8 cellular contexts compared by ENCODE assay signal in the genomic region with DNA sequence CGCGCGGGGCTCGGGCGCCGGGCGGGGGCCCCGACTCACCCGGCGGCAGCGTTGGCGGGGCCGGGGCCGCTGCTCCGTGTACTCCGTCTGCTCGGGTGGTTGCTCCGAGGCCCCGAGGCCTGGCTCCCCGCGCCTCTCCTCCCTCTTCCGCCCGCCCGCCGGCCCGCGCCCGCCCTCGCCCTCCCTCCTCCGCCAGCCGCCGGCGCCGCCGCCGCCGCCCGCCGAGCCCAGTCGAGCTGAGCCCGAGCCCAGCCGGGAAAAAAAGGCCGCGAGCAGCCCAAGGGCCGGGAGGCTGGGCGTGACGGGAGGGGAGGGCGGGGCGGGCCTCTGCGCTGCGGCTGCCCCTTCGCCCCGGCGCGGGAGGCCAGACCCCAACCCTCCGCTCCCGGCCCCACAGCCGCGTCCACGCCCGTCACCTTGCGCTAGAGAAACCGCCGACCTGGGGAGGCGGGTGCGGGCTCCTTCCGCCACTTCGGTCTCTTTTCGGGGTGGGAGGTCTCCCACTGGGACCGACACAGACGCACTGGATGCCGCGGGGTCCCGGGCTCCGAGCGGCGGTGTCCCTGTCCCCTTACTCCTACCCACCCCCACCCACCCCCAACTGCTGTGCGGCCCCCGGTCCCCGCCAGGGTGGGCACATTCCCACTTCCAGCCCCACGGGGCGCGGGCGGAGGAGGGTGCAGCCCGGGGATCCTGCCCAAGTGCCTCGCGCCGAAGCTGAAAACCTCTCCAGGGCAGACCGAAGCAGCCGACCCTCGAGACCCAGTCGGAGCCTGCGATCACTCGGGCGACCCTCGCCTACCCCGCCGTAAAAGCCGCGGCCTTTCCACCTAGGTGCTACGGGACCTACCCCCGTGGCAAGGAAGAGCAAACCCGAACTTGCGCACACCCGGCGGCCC. TPM values are rescaled to one million over a fixed set of nuclear protein-coding genes. Genes with fewer than 3 reads are reported as not detected.
A peak's percentile ranks its signal among the peaks of the same experiment; 100 is the strongest.
DNase-seq lines count a peak whose midpoint lies in the region; ATAC-seq and TF ChIP-seq lines count a peak whose summit lies in the region.

A gene with protein sequence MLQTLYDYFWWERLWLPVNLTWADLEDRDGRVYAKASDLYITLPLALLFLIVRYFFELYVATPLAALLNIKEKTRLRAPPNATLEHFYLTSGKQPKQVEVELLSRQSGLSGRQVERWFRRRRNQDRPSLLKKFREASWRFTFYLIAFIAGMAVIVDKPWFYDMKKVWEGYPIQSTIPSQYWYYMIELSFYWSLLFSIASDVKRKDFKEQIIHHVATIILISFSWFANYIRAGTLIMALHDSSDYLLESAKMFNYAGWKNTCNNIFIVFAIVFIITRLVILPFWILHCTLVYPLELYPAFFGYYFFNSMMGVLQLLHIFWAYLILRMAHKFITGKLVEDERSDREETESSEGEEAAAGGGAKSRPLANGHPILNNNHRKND (minus strand): TSS at position 256 of the 899 bp plus-strand sequence. CDS start 5,745 bp downstream, outside the sequence.

- no peaks in the 10 kb centered on the region for H3K9me3 ChIP-seq in CD8-positive, alpha-beta T cell (ENCODE audit: low read length)
- H3K9me3 ChIP-seq in neuron (ENCODE audit: low read length) = no peaks in the 10 kb centered on the region

- CTCF ChIA-PET in CD8-positive, alpha-beta T cell (lab: Charles Lee) = interaction anchor here (0.7 to 18.4 kb wide), 3 partner anchors 7 to 72 kb away, joined by 3 to 283 read pairs (median 3); a partner anchor contains a TSS

- H3K36me3 ChIP-seq in CD8-positive, alpha-beta T cell (ENCODE audit: insufficient read depth, low read length) = no peaks in the 10 kb centered on the region
- H3K36me3 ChIP-seq in neuron (ENCODE audit: insufficient read depth, low read length) = no peaks in the 10 kb centered on the region

- peak; percentile 68 for ATAC-seq in CD8-positive, alpha-beta T cell
- ATAC-seq in GM19468 (IDR thresholded peaks at IDR 0.05; ENCODE audit: extremely low read depth, unreplicated experiment) = peak; percentile 18

- peak within 1 kb of the TSS; percentile 78 for H3K27ac ChIP-seq in CD8-positive, alpha-beta T cell (ENCODE audit: low read depth, low read length)

- peak within 1 kb of the TSS; percentile 90 for H3K27ac Mint-ChIP-seq in CD8-positive, alpha-beta T cell

- peak; percentile 44 for TF ChIP-seq POLR2A in Raji (IDR thresholded peaks at IDR 0.05; ENCODE audit: insufficient read depth, low read depth, low read length)

- intact Hi-C loops in CD8-positive, alpha-beta T cell (cut with DNase I, micrococcal nuclease) = loop anchor here (1.0 to 10.0 kb wide), 6 partner anchors 48 to 410 kb away; a partner anchor contains a TSS

- TF ChIP-seq CTCF in CD8-positive, alpha-beta T cell (IDR thresholded peaks at IDR 0.05) = no peak
- TF ChIP-seq CTCF in foreskin fibroblast (IDR thresholded peaks at IDR 0.05; ENCODE audit: low read depth, low read length) = no peak
- TF ChIP-seq CTCF in subcutaneous adipose tissue (IDR thresholded peaks at IDR 0.05; ENCODE audit: low read depth) = no peak

- H2AFZ ChIP-seq in neuron (ENCODE audit: low read depth, low read length) = no peak within 1 kb of the TSS

- H3K27me3 Mint-ChIP-seq in CD8-positive, alpha-beta T cell (ENCODE audit: low read depth) = no peaks in the 10 kb centered on the region

- peak within 1 kb of the TSS; percentile 86 for H3K4me3 Mint-ChIP-seq in CD8-positive, alpha-beta T cell

- H3K36me3 Mint-ChIP-seq in CD8-positive, alpha-beta T cell = peaks cover 4% of the 10 kb centered on the region

- DNase-seq in CD8-positive, alpha-beta T cell = peak; percentile 57 to 88 (median 78)
- peak; percentile 83 for DNase-seq in HuH-7.5 (ENCODE audit: low spot score)
- peak; percentile 54 for DNase-seq in activated gamma-delta T cell treated with anti-CD3 and anti-CD28 coated beads, Interleukin-2, amount 50 U/mL, for 16 hours (ENCODE audit: low read depth)
- DNase-seq in foreskin fibroblast = peak; percentile 81 to 96

- peaks cover 74% of the 10 kb centered on the region for H3K4me1 Mint-ChIP-seq in CD8-positive, alpha-beta T cell (ENCODE audit: low read depth)

- peak within 1 kb of the TSS; percentile 55 for H3K4me3 ChIP-seq in CD8-positive, alpha-beta T cell (ENCODE audit: low read depth, low read length)
- H3K4me3 ChIP-seq in foreskin fibroblast (ENCODE audit: low read depth in 1 of 2, low read length in 2 of 2) (peak within 1 kb of the TSS; percentile 92 to 94), neuron (ENCODE audit: low read length) (peak within 1 kb of the TSS; percentile 87)

- no peaks in the 10 kb centered on the region for H3K9me3 Mint-ChIP-seq in CD8-positive, alpha-beta T cell

- POLR2A ChIA-PET in CD8-positive, alpha-beta T cell (lab: Charles Lee) = interaction anchor here (1.1 to 1.4 kb wide), 3 partner anchors 12 to 412 kb away, joined by 3 to 6 read pairs (median 3); no protein-coding TSS in a partner anchor

- H3K27me3 ChIP-seq in CD8-positive, alpha-beta T cell (ENCODE audit: insufficient read depth, low read length) = no peaks in the 10 kb centered on the region
- H3K27me3 ChIP-seq in neuron (ENCODE audit: insufficient read depth, low read length) = no peaks in the 10 kb centered on the region

- H3K4me1 ChIP-seq in CD8-positive, alpha-beta T cell (ENCODE audit: insufficient read depth, low read length) = peaks cover 71% of the 10 kb centered on the region
- peaks cover 36% of the 10 kb centered on the region for H3K4me1 ChIP-seq in neuron (ENCODE audit: insufficient read depth, low read length)

RNA-seq across cellular contexts. Expression of the gene that starts here (rescaled TPM):
- total RNA-seq in CD8-positive, alpha-beta T cell = 10 to 100 TPM; 74.5 to 75.5 TPM
- 100 to 1,000 TPM in 3 of 4 donors, 10 to 100 TPM in 1; 67.4 to 140 (median 112) TPM for total RNA-seq in subcutaneous adipose tissue

Comparison
In these comparisons a context has a peak if more than half of its experiments do, and no peak if none do; other contexts are left out.
1. Peak in every context shown above with its lines: DNase-seq, ATAC-seq, H3K4me3 ChIP-seq and H3K27ac ChIP-seq.